32 cellular contexts compared by ENCODE assay signal in genomic region chr3:182544542-182544941, GRCh38.
"Had no signal": no experiment of that assay in that cellular context is flagged by ENCODE, and none has a peak within 500 bp of the region (broad histone marks: within the 10 kb centered on the region; RNA-seq: fewer than 3 reads in every experiment).

No MANE protein-coding gene starts in this region.

- H3K36me3 ChIP-seq: ascending aorta, breast epithelium, MG63, WERI-Rb-1 had no signal

- DNase-seq: activated CD4-positive, alpha-beta T cell treated with anti-CD3 and anti-CD28 coated beads for 1 hour; activated CD4-positive, alpha-beta T cell treated with anti-CD3 and anti-CD28 coated beads for 48 hours; activated CD4-positive, alpha-beta T cell treated with anti-CD3 and anti-CD28 coated beads, Interleukin-2, amount 50 U/mL, for 48 hours; activated CD4-positive, CD25-positive, alpha-beta regulatory T cell; activated CD8-positive, alpha-beta T cell treated with anti-CD3 and anti-CD28 coated beads, Interleukin-2, amount 10 ng/mL, durations not matched to agents 7 days and 5 days; activated gamma-delta T cell; activated naive CD4-positive, alpha-beta T cell treated with Interleukin-2 at 50 U/mL for 16 hours; activated naive CD8-positive, alpha-beta T cell treated with anti-CD3 and anti-CD28 coated beads, Interleukin-2, amount 10 ng/mL, durations not matched to agents 7 days and 5 days; activated T-cell treated with anti-CD3 and anti-CD28 coated beads, Interleukin-2, amount 50 U/mL, for 24 hours; amygdala; MG63; NCI-H1048; NCI-H1105 treated with DMSO at 0.1 percent for 48 hours; NCI-H1436; NCI-H1694; NCI-H1930; NCI-H2081 treated with DMSO at 0.1 percent for 48 hours; NCI-H226; NCI-H446 treated with DMSO at 0.1 percent for 48 hours; NCI-H524; NCI-H69; NK-92 treated with Interleukin-12 subunit alpha and Interleukin-12 subunit beta, amount 100 ng/mL, for 24 hours; Right ventricle myocardium superior; SW 1271; T-helper 1 cell; T-helper 2 cell; T-helper 9 cell; WERI-Rb-1 had no signal

- H3K36me3 Mint-ChIP-seq: activated naive CD4-positive, alpha-beta T cell treated with anti-CD3 and anti-CD28 coated beads, Interleukin-2, amount 50 U/mL, for 24 hours; activated naive CD8-positive, alpha-beta T cell treated with anti-CD3 and anti-CD28 coated beads, Interleukin-2, amount 10 ng/mL, durations not matched to agents 7 days and 5 days had no signal

- H3K4me1 ChIP-seq: ascending aorta, breast epithelium had no signal

- H3K4me1 Mint-ChIP-seq: activated naive CD4-positive, alpha-beta T cell treated with anti-CD3 and anti-CD28 coated beads, Interleukin-2, amount 50 U/mL, for 24 hours; activated naive CD8-positive, alpha-beta T cell treated with anti-CD3 and anti-CD28 coated beads, Interleukin-2, amount 10 ng/mL, durations not matched to agents 7 days and 5 days had no signal

- H3K4me3 ChIP-seq: ascending aorta, breast epithelium, MG63 had no signal

- H3K9me3 ChIP-seq: ascending aorta, breast epithelium, MG63 had no signal

- H3K4me3 Mint-ChIP-seq: activated CD8-positive, alpha-beta T cell treated with anti-CD3 and anti-CD28 coated beads, Interleukin-2, amount 10 ng/mL, durations not matched to agents 7 days and 5 days; activated naive CD4-positive, alpha-beta T cell treated with anti-CD3 and anti-CD28 coated beads, Interleukin-2, amount 50 U/mL, for 24 hours; activated naive CD8-positive, alpha-beta T cell treated with anti-CD3 and anti-CD28 coated beads, Interleukin-2, amount 10 ng/mL, durations not matched to agents 7 days and 5 days; activated T-cell treated with anti-CD3 and anti-CD28 coated beads, Interleukin-2, amount 50 U/mL, for 24 hours had no signal

- H3K27ac Mint-ChIP-seq: activated CD8-positive, alpha-beta T cell treated with anti-CD3 and anti-CD28 coated beads, Interleukin-2, amount 10 ng/mL, durations not matched to agents 7 days and 5 days; activated naive CD4-positive, alpha-beta T cell treated with anti-CD3 and anti-CD28 coated beads, Interleukin-2, amount 50 U/mL, for 24 hours; activated naive CD8-positive, alpha-beta T cell treated with anti-CD3 and anti-CD28 coated beads, Interleukin-2, amount 10 ng/mL, durations not matched to agents 7 days and 5 days; activated T-cell treated with anti-CD3 and anti-CD28 coated beads, Interleukin-2, amount 50 U/mL, for 24 hours; activated T-helper 2 cell treated with anti-CD3 and anti-CD28 coated beads, Interferon-gamma antibody, Interleukin-2, Interleukin-4, amounts not matched to agents 10 μg/mL and 5 μg/mL and 100 μg/mL, durations not matched to agents 14 hours and 24 hours and 36 hours had no signal

- H3K27me3 ChIP-seq: ascending aorta, breast epithelium had no signal

- H3K9me3 Mint-ChIP-seq: activated naive CD4-positive, alpha-beta T cell treated with anti-CD3 and anti-CD28 coated beads, Interleukin-2, amount 50 U/mL, for 24 hours; activated naive CD8-positive, alpha-beta T cell treated with anti-CD3 and anti-CD28 coated beads, Interleukin-2, amount 10 ng/mL, durations not matched to agents 7 days and 5 days; activated T-cell treated with anti-CD3 and anti-CD28 coated beads, Interleukin-2, amount 50 U/mL, for 24 hours; activated T-helper 2 cell treated with anti-CD3 and anti-CD28 coated beads, Interferon-gamma antibody, Interleukin-2, Interleukin-4, amounts not matched to agents 10 μg/mL and 5 μg/mL and 100 μg/mL, durations not matched to agents 14 hours and 24 hours and 36 hours had no signal

- ATAC-seq: activated CD8-positive, alpha-beta T cell treated with anti-CD3 and anti-CD28 coated beads, Interleukin-2, amount 10 ng/mL, durations not matched to agents 7 days and 5 days had no signal

- H3K27me3 Mint-ChIP-seq: activated naive CD8-positive, alpha-beta T cell treated with anti-CD3 and anti-CD28 coated beads, Interleukin-2, amount 10 ng/mL, durations not matched to agents 7 days and 5 days; activated T-cell treated with anti-CD3 and anti-CD28 coated beads, Interleukin-2, amount 50 U/mL, for 24 hours had no signal

- H3K27ac ChIP-seq: ascending aorta, breast epithelium, WERI-Rb-1 had no signal
